1 cellular context compared by ENCODE assay signal in the genomic region with DNA sequence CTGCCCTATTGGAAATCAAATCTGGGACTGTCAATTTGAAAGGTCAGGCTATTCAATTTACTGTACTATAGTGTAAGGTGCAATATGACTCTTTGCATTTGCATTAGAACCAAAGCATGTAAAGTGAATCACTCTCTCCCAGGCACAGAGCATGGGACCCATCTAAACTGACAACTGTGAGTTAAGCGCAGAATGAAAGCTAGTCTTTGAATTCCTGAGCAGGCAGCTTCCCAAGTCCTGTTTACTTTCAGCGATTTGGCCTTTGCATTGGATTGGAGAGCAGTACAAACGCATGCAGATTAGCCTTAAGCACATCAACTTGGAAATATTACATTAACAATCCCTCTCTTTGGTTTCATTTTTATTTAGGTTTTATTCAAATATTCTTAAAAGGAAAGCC.
TF ChIP-seq lines count a peak whose summit lies in the region.

No MANE protein-coding gene starts in this region.

TF ChIP-seq in GM23338, 12 proteins besides CTCF, POLR2A, EP300 and RAD21 (continued from another document):
- TF ChIP-seq, protein P1, sequence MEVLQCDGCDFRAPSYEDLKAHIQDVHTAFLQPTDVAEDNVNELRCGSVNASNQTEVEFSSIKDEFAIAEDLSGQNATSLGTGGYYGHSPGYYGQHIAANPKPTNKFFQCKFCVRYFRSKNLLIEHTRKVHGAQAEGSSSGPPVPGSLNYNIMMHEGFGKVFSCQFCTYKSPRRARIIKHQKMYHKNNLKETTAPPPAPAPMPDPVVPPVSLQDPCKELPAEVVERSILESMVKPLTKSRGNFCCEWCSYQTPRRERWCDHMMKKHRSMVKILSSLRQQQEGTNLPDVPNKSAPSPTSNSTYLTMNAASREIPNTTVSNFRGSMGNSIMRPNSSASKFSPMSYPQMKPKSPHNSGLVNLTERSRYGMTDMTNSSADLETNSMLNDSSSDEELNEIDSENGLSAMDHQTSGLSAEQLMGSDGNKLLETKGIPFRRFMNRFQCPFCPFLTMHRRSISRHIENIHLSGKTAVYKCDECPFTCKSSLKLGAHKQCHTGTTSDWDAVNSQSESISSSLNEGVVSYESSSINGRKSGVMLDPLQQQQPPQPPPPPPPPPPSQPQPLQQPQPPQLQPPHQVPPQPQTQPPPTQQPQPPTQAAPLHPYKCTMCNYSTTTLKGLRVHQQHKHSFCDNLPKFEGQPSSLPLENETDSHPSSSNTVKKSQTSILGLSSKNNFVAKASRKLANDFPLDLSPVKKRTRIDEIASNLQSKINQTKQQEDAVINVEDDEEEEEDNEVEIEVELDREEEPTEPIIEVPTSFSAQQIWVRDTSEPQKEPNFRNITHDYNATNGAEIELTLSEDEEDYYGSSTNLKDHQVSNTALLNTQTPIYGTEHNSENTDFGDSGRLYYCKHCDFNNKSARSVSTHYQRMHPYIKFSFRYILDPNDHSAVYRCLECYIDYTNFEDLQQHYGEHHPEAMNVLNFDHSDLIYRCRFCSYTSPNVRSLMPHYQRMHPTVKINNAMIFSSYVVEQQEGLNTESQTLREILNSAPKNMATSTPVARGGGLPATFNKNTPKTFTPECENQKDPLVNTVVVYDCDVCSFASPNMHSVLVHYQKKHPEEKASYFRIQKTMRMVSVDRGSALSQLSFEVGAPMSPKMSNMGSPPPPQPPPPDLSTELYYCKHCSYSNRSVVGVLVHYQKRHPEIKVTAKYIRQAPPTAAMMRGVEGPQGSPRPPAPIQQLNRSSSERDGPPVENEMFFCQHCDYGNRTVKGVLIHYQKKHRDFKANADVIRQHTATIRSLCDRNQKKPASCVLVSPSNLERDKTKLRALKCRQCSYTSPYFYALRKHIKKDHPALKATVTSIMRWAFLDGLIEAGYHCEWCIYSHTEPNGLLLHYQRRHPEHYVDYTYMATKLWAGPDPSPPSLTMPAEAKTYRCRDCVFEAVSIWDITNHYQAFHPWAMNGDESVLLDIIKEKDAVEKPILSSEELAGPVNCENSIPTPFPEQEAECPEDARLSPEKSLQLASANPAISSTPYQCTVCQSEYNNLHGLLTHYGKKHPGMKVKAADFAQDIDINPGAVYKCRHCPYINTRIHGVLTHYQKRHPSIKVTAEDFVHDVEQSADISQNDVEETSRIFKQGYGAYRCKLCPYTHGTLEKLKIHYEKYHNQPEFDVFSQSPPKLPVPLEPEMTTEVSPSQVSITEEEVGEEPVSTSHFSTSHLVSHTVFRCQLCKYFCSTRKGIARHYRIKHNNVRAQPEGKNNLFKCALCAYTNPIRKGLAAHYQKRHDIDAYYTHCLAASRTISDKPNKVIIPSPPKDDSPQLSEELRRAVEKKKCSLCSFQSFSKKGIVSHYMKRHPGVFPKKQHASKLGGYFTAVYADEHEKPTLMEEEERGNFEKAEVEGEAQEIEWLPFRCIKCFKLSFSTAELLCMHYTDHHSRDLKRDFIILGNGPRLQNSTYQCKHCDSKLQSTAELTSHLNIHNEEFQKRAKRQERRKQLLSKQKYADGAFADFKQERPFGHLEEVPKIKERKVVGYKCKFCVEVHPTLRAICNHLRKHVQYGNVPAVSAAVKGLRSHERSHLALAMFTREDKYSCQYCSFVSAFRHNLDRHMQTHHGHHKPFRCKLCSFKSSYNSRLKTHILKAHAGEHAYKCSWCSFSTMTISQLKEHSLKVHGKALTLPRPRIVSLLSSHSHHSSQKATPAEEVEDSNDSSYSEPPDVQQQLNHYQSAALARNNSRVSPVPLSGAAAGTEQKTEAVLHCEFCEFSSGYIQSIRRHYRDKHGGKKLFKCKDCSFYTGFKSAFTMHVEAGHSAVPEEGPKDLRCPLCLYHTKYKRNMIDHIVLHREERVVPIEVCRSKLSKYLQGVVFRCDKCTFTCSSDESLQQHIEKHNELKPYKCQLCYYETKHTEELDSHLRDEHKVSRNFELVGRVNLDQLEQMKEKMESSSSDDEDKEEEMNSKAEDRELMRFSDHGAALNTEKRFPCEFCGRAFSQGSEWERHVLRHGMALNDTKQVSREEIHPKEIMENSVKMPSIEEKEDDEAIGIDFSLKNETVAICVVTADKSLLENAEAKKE (CRISPR knock-in tag; IDR thresholded peaks at IDR 0.05): no peak
TF ChIP-seq in GM23338: peak in this region for 0.
